ENCODE assay signal across 17 cellular contexts in genomic region chr7:94376281-94376680, GRCh38. TPM values are rescaled to one million over a fixed set of nuclear protein-coding genes. Genes with fewer than 3 reads are reported as not detected.
DNase-seq lines count a peak whose midpoint lies in the region; ATAC-seq and TF ChIP-seq lines count a peak whose summit lies in the region.
"Had no signal": no experiment of that assay in that cellular context is flagged by ENCODE, and none has a peak within 500 bp of the region (broad histone marks: within the 10 kb centered on the region; RNA-seq: fewer than 3 reads in every experiment).

No MANE protein-coding gene starts in this region.

- H3K23ac ChIP-seq in trophoblast cell (ENCODE audit: low read length), result no peak overlapping the region

- peak overlapping the region; percentile 83 for H2BK5ac ChIP-seq in trophoblast cell (ENCODE audit: low read depth, low read length, poor library complexity)

- no peaks in the 10 kb centered on the region for H3K36me3 ChIP-seq in breast epithelium
- no peaks in the 10 kb centered on the region for H3K36me3 ChIP-seq in mammary epithelial cell (ENCODE audit: insufficient read depth, low read length)
- no peaks in the 10 kb centered on the region for H3K36me3 ChIP-seq in fibroblast of lung (ENCODE audit: control insufficient read depth, insufficient read depth, low read length)
- H3K36me3 ChIP-seq in trophoblast cell (ENCODE audit: control insufficient read depth in 1 of 2, insufficient read depth in 2 of 2, low read length in 2 of 2), result no peaks in the 10 kb centered on the region
- no peaks in the 10 kb centered on the region for H3K36me3 ChIP-seq in upper lobe of left lung

- TF ChIP-seq POLR2A in breast epithelium (IDR thresholded peaks at IDR 0.05), result no peak
- TF ChIP-seq POLR2A in upper lobe of left lung (IDR thresholded peaks at IDR 0.05), result no peak

- no peak for TF ChIP-seq CTCF in breast epithelium (IDR thresholded peaks at IDR 0.05)
- no peak for TF ChIP-seq CTCF in mammary epithelial cell (conservative IDR thresholded peaks at IDR 0.05 in 1 of 2, IDR thresholded peaks at IDR 0.05 in 1 of 2; ENCODE audit: extremely low read depth in 1 of 2, insufficient read depth in 1 of 2, low read depth in 1 of 2, low read length in 2 of 2)
- no peak for TF ChIP-seq CTCF in fibroblast of lung (conservative IDR thresholded peaks at IDR 0.05 in 1 of 2, IDR thresholded peaks at IDR 0.05 in 1 of 2; ENCODE audit: low read depth in 1 of 2, low read length in 2 of 2)
- TF ChIP-seq CTCF in upper lobe of left lung (IDR thresholded peaks at IDR 0.05), result no peak
- no peak for TF ChIP-seq CTCF in activated CD8-positive, alpha-beta T cell treated with anti-CD3 and anti-CD28 coated beads for 36 hours (IDR thresholded peaks at IDR 0.05)

- CTCF ChIA-PET in mammary epithelial cell (lab: Charles Lee; ENCODE audit: low non-redundant PET), result no interaction called here
- CTCF ChIA-PET in activated CD8-positive, alpha-beta T cell treated with anti-CD3 and anti-CD28 coated beads for 36 hours (lab: Charles Lee), result no interaction called here

- DNase-seq in breast epithelium (ENCODE audit: low spot score in 2 of 2) (no peak), mammary epithelial cell (no peak), fibroblast of lung (ENCODE audit: low read depth in 2 of 2) (no peak), trophoblast cell (no peak), upper lobe of left lung (no peak)
- no peak for DNase-seq in activated CD4-positive, alpha-beta T cell treated with anti-CD3 and anti-CD28 coated beads for 1 hour
- no peak for DNase-seq in activated CD8-positive, alpha-beta T cell treated with anti-CD3 and anti-CD28 coated beads for 36 hours
- DNase-seq: 8988T; activated CD4-positive, alpha-beta T cell treated with anti-CD3 and anti-CD28 coated beads, Interleukin-2, amount 50 U/mL, for 4 hours; activated T-cell treated with anti-CD3 and anti-CD28 coated beads, Interleukin-2, amount 50 U/mL, for 72 hours; CD4-positive, alpha-beta memory T cell; H9; NCI-H1694 treated with DMSO at 0.1 percent for 48 hours; stimulated activated CD4-positive, alpha-beta T cell treated with anti-CD3 and anti-CD28 coated beads, Interleukin-2, amount 100 ng/mL, for 24 hours had no signal

- H3K27ac ChIP-seq in breast epithelium, result peak overlapping the region; percentile 4 to 74
- H3K27ac ChIP-seq in mammary epithelial cell (ENCODE audit: insufficient read depth, low read depth, low read length), result no peak overlapping the region
- H3K27ac ChIP-seq in fibroblast of lung (ENCODE audit: insufficient read depth, low read length), result peak overlapping the region; percentile 87
- peak overlapping the region; percentile 68 for H3K27ac ChIP-seq in trophoblast cell (ENCODE audit: low read depth, low read length)
- H3K27ac ChIP-seq in upper lobe of left lung, result peak overlapping the region in 3 of 4 donors; percentile 15 to 71 (median 44)

- H3K79me1 ChIP-seq in trophoblast cell (ENCODE audit: low read length), result peaks cover 12% of the 10 kb centered on the region

- H4K20me1 ChIP-seq in mammary epithelial cell (ENCODE audit: insufficient read depth, low read length) (no peaks in the 10 kb centered on the region), fibroblast of lung (ENCODE audit: control insufficient read depth, extremely low read depth, insufficient read depth, low read length) (no peaks in the 10 kb centered on the region)

- H3K27me3 ChIP-seq in breast epithelium (no peaks in the 10 kb centered on the region), mammary epithelial cell (ENCODE audit: insufficient read depth, low read length) (no peaks in the 10 kb centered on the region), fibroblast of lung (ENCODE audit: control insufficient read depth, insufficient read depth, low read length) (no peaks in the 10 kb centered on the region), trophoblast cell (ENCODE audit: insufficient read depth, low read length) (no peaks in the 10 kb centered on the region), upper lobe of left lung (no peaks in the 10 kb centered on the region)

- H3K79me2 ChIP-seq in mammary epithelial cell (ENCODE audit: insufficient read depth, low read length) (no peaks in the 10 kb centered on the region), fibroblast of lung (ENCODE audit: control insufficient read depth, insufficient read depth, low read length) (no peaks in the 10 kb centered on the region), trophoblast cell (ENCODE audit: control insufficient read depth, insufficient read depth, low read length, poor library complexity) (peaks cover 2% of the 10 kb centered on the region)

- H2AK5ac ChIP-seq in trophoblast cell (ENCODE audit: low read length), result peak overlapping the region; percentile 77

- peak overlapping the region; percentile 49 for H3K18ac ChIP-seq in trophoblast cell (ENCODE audit: low read length)

- ATAC-seq in upper lobe of left lung (ENCODE audit: low FRiP score in 2 of 2) (no peak), GM19455 (IDR thresholded peaks at IDR 0.05; ENCODE audit: unreplicated experiment) (no peak)
- no peak for ATAC-seq in activated CD8-positive, alpha-beta T cell treated with anti-CD3 and anti-CD28 coated beads for 36 hours
- ATAC-seq: activated T-cell treated with anti-CD3 and anti-CD28 coated beads, Interleukin-2, amount 50 U/mL, for 72 hours; naive thymus-derived CD4-positive, alpha-beta T cell had no signal

- intact Hi-C loops in breast epithelium (cut with DNase I; ENCODE audit: low total_unique reads) (no loop called here), mammary epithelial cell (cut with micrococcal nuclease) (no loop called here)
- intact Hi-C loops in activated CD8-positive, alpha-beta T cell treated with anti-CD3 and anti-CD28 coated beads for 36 hours (cut with micrococcal nuclease), result no loop called here

- no peak overlapping the region for H3K4me3 ChIP-seq in breast epithelium
- H3K4me3 ChIP-seq in mammary epithelial cell (replicated peaks in 1 of 3; ENCODE audit: insufficient read depth in 1 of 3, low read depth in 2 of 3, low read length in 3 of 3), result no peak overlapping the region
- peak overlapping the region in 2 of 4 experiments; percentile 10 to 33 for H3K4me3 ChIP-seq in fibroblast of lung (replicated peaks in 1 of 4; ENCODE audit: control extremely low read depth in 1 of 4, insufficient read depth in 1 of 4, low read depth in 3 of 4, low read length in 4 of 4)
- H3K4me3 ChIP-seq in trophoblast cell (ENCODE audit: low read depth, low read length), result no peak overlapping the region
- H3K4me3 ChIP-seq in upper lobe of left lung, result no peak overlapping the region

- no peak for TF ChIP-seq EP300 in upper lobe of left lung (IDR thresholded peaks at IDR 0.05)

- peak overlapping the region; percentile 84 for H2BK120ac ChIP-seq in trophoblast cell (ENCODE audit: insufficient read depth, low read length, poor library complexity)

- 90% methylated on average over 1 of the region's 1 CpG for WGBS in mammary epithelial cell (ENCODE audit: low coverage, missing lambda C conversion rate)
- WGBS in trophoblast cell (ENCODE audit: extremely low coverage, insufficient coverage, insufficient read length), result no CpG with 5 or more reads among the region's 1 CpG
- 88 to 100% methylated on average over 1 of the region's 1 CpG for WGBS in upper lobe of left lung, 2 donors

- no TSS peak for BruUV-seq in mammary epithelial cell (replicated peaks; lab: Mats Ljungman, UMichigan)

- H3K4me3 Mint-ChIP-seq in activated CD8-positive, alpha-beta T cell treated with anti-CD3 and anti-CD28 coated beads for 36 hours, result no peak overlapping the region
- H3K4me3 Mint-ChIP-seq: activated T-cell treated with anti-CD3 and anti-CD28 coated beads, Interleukin-2, amount 50 U/mL, for 72 hours; CD4-positive, alpha-beta memory T cell had no signal

- no peak overlapping the region for H3K9ac ChIP-seq in mammary epithelial cell (ENCODE audit: insufficient read depth, low read length)
- no peak overlapping the region for H3K9ac ChIP-seq in fibroblast of lung (ENCODE audit: insufficient read depth, low read length)
- H3K9ac ChIP-seq in trophoblast cell (ENCODE audit: low read length), result no peak overlapping the region

- H3K27me3 Mint-ChIP-seq in activated CD8-positive, alpha-beta T cell treated with anti-CD3 and anti-CD28 coated beads for 36 hours, result peaks cover 10% of the 10 kb centered on the region

- no peaks in the 10 kb centered on the region for H3K36me3 Mint-ChIP-seq in activated CD8-positive, alpha-beta T cell treated with anti-CD3 and anti-CD28 coated beads for 36 hours (ENCODE audit: low read depth)
- H3K36me3 Mint-ChIP-seq: CD4-positive, alpha-beta memory T cell; naive thymus-derived CD4-positive, alpha-beta T cell had no signal

- no peaks in the 10 kb centered on the region for H3K9me3 Mint-ChIP-seq in activated CD8-positive, alpha-beta T cell treated with anti-CD3 and anti-CD28 coated beads for 36 hours
- H3K9me3 Mint-ChIP-seq: activated T-cell treated with anti-CD3 and anti-CD28 coated beads, Interleukin-2, amount 50 U/mL, for 72 hours; H9; naive thymus-derived CD4-positive, alpha-beta T cell had no signal

- H3K9me3 ChIP-seq in breast epithelium, result no peaks in the 10 kb centered on the region
- H3K9me3 ChIP-seq in mammary epithelial cell (replicated peaks; ENCODE audit: insufficient read depth, low read length), result no peaks in the 10 kb centered on the region
- no peaks in the 10 kb centered on the region for H3K9me3 ChIP-seq in fibroblast of lung (ENCODE audit: control insufficient read depth, insufficient read depth, low read depth, low read length)
- H3K9me3 ChIP-seq in trophoblast cell (ENCODE audit: insufficient read depth, low read depth, low read length), result no peaks in the 10 kb centered on the region
- H3K9me3 ChIP-seq in upper lobe of left lung, result no peaks in the 10 kb centered on the region

- peak overlapping the region; percentile 55 for H2BK12ac ChIP-seq in trophoblast cell (ENCODE audit: low read length)

- H4K8ac ChIP-seq in trophoblast cell (ENCODE audit: low read depth, low read length), result peak overlapping the region; percentile 17

- H3K27ac Mint-ChIP-seq in activated CD8-positive, alpha-beta T cell treated with anti-CD3 and anti-CD28 coated beads for 36 hours, result no peak overlapping the region
- H3K27ac Mint-ChIP-seq: activated T-cell treated with anti-CD3 and anti-CD28 coated beads, Interleukin-2, amount 50 U/mL, for 72 hours; CD4-positive, alpha-beta memory T cell had no signal

- no peak overlapping the region for H2AFZ ChIP-seq in mammary epithelial cell (ENCODE audit: low read depth, low read length)
- no peak overlapping the region for H2AFZ ChIP-seq in fibroblast of lung (ENCODE audit: low read length)
- peak overlapping the region; percentile 6 for H2AFZ ChIP-seq in trophoblast cell (ENCODE audit: insufficient read depth, low read length, poor library complexity)

- POLR2A ChIA-PET in activated CD8-positive, alpha-beta T cell treated with anti-CD3 and anti-CD28 coated beads for 36 hours (lab: Charles Lee), result no interaction called here

- H3K4me1 Mint-ChIP-seq in activated CD8-positive, alpha-beta T cell treated with anti-CD3 and anti-CD28 coated beads for 36 hours (ENCODE audit: low read depth), result peaks cover 2% of the 10 kb centered on the region
- H3K4me1 Mint-ChIP-seq: CD4-positive, alpha-beta memory T cell had no signal

- dilution Hi-C loops in mammary epithelial cell (cut with HindIII; ENCODE audit: low sequenced_read_pairs), result no loop called here

- H3K4me1 ChIP-seq in breast epithelium, result no peaks in the 10 kb centered on the region
- peaks cover 5% of the 10 kb centered on the region for H3K4me1 ChIP-seq in mammary epithelial cell (ENCODE audit: insufficient read depth, low read length)
- peaks cover 13% of the 10 kb centered on the region for H3K4me1 ChIP-seq in fibroblast of lung (ENCODE audit: control insufficient read depth, extremely low read depth, insufficient read depth, low read length)
- peaks cover 5 to 8% of the 10 kb centered on the region in 2 experiments for H3K4me1 ChIP-seq in trophoblast cell (ENCODE audit: control insufficient read depth in 1 of 2, insufficient read depth in 2 of 2, low read length in 2 of 2)
- H3K4me1 ChIP-seq in upper lobe of left lung, result peaks cover 0 to 4% (median 0%) of the 10 kb centered on the region in 4 donors

- no peak overlapping the region for H4K12ac ChIP-seq in trophoblast cell (ENCODE audit: low read depth, low read length)

- in situ Hi-C loops in mammary epithelial cell (cut with MboI; ENCODE audit: low sequenced_read_pairs in 2 of 2), result no loop called here

- no peak overlapping the region for H3K4me2 ChIP-seq in mammary epithelial cell (ENCODE audit: insufficient read depth, low read depth, low read length)
- H3K4me2 ChIP-seq in fibroblast of lung (ENCODE audit: extremely low read depth, insufficient read depth, low read length), result peak overlapping the region; percentile 49
- no peak overlapping the region for H3K4me2 ChIP-seq in trophoblast cell (ENCODE audit: low read length)

- peak overlapping the region; percentile 53 for H3K14ac ChIP-seq in trophoblast cell (ENCODE audit: low read length)

- H3K4ac ChIP-seq in trophoblast cell (ENCODE audit: low read depth, low read length), result peak overlapping the region; percentile 4

- peak overlapping the region; percentile 91 for H4K91ac ChIP-seq in trophoblast cell (ENCODE audit: low read depth, low read length)

RNA-seq across cellular contexts. Expression of gene COL1A2, which starts 18.4 kb away (rescaled TPM):
- total RNA-seq in breast epithelium (100 to 1,000 TPM in 2 of 3 donors, 10 to 100 TPM in 1; 94.5 to 300 (median 113) TPM), mammary epithelial cell (10 to 100 TPM in 1 of 2 donors, under 1 TPM in 1; 0.45 to 13.7 TPM), fibroblast of lung (2,400 and 2,928 TPM in 2 replicates), upper lobe of left lung (100 to 1,000 TPM in 5 of 6 donors, 10 to 100 TPM in 1; 40.0 to 607 (median 204) TPM)
- polyA plus RNA-seq in mammary epithelial cell (0.60 TPM), fibroblast of lung (1,580 and 3,638 TPM in 2 replicates)
- polyA minus RNA-seq in mammary epithelial cell (0.31 TPM), fibroblast of lung (ENCODE audit: low replicate concordance) (1,232 and 3,278 TPM in 2 replicates)
- 1,860 and 4,504 TPM in 2 replicates for polyA plus RNA-seq in fibroblast of lung (2012)
- 701 and 725 TPM in 2 replicates for polyA plus RNA-seq in trophoblast cell (2013)
- total RNA-seq in activated CD8-positive, alpha-beta T cell treated with anti-CD3 and anti-CD28 coated beads for 36 hours, result under 1 TPM; 0.47 to 0.56 TPM
- total RNA-seq: CD4-positive, alpha-beta memory T cell; NCI-H460 had no signal
- polyA plus RNA-seq: CD4-positive, alpha-beta memory T cell; naive thymus-derived CD4-positive, alpha-beta T cell had no signal
